In the genomic region with DNA sequence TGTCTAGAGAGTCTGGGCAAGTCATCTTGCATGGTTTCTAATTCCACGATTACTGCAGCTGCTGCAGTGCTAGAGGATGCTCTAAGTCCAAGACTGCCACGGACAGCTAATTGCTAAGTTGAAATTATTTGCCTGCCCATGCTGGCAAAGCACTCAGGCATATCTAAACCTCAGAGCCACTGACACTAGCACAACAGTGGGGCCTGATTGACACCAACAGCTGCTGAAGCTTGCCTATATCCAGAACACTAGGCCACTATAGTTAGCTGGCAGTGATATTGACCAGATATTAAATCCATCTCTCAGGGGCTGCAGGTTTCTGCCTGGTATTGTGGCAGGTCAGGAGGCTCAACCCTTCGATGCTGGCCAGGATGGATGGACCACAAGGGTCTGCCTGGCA, we compare ENCODE assay signal across 4 cellular contexts.
"Had no signal": no experiment of that assay in that cellular context is flagged by ENCODE, and none has a peak within 500 bp of the region (broad histone marks: within the 10 kb centered on the region; RNA-seq: fewer than 3 reads in every experiment).

No MANE protein-coding gene starts in this region.

- DNase-seq: H9, HCEC 1CT had no signal

- H3K27ac ChIP-seq: HL-60 had no signal

- H3K4me3 ChIP-seq: GM23338 had no signal
